ENCODE assay signal across 7 cellular contexts in genomic region chrX:19889582-19890342, GRCh38. TPM values are rescaled to one million over a fixed set of nuclear protein-coding genes. Genes with fewer than 3 reads are reported as not detected.
DNase-seq lines count a peak whose midpoint lies in the region; ATAC-seq, FAIRE-seq and TF ChIP-seq lines count a peak whose summit lies in the region.

No MANE protein-coding gene starts in this region.

- H3K9me3 ChIP-seq in SJSA1 (replicated peaks) (no peaks in the 10 kb centered on the region), mammary epithelial cell (replicated peaks; ENCODE audit: insufficient read depth, low read length) (no peaks in the 10 kb centered on the region)

- H3K4me2 ChIP-seq in mammary epithelial cell (ENCODE audit: insufficient read depth, low read depth, low read length) = no peak overlapping the region

- H3K36me3 Mint-ChIP-seq in stimulated activated effector memory CD8-positive, alpha-beta T cell treated with anti-CD3 and anti-CD28 coated beads, Interleukin-12 subunit alpha, Interleukin-12 subunit beta, amount 100 ng/mL, for 72 hours = peaks cover 16% of the 10 kb centered on the region

- H3K27ac Mint-ChIP-seq in stimulated activated effector memory CD8-positive, alpha-beta T cell treated with anti-CD3 and anti-CD28 coated beads, Interleukin-12 subunit alpha, Interleukin-12 subunit beta, amount 100 ng/mL, for 72 hours = no peak overlapping the region

- H3K36me3 ChIP-seq in SJSA1 (peaks cover 3% of the 10 kb centered on the region; the same call in 1 of the 2 replicates), mammary epithelial cell (ENCODE audit: insufficient read depth, low read length) (no peaks in the 10 kb centered on the region)

- DNase-seq in GM12891 (ENCODE audit: insufficient read length, low spot score) (peak; percentile 18), SJSA1 (ENCODE audit: low read depth in 1 of 2, low spot score in 2 of 2) (peak; percentile 21 to 52), mammary epithelial cell (peak; percentile 76), putamen (ENCODE audit: low spot score) (no peak), posterior cingulate gyrus (no peak)
- peak; percentile 10 to 63 for DNase-seq in stimulated activated effector memory CD8-positive, alpha-beta T cell treated with anti-CD3 and anti-CD28 coated beads, Interleukin-12 subunit alpha, Interleukin-12 subunit beta, amount 100 ng/mL, for 72 hours (ENCODE audit: low spot score in 2 of 2)

- in situ Hi-C loops in mammary epithelial cell (cut with MboI; ENCODE audit: low sequenced_read_pairs in 2 of 2) = loop anchor here (10.0 to 25.0 kb wide), 2 partner anchors 155 to 302 kb away; no protein-coding TSS in a partner anchor

- dilution Hi-C loops in mammary epithelial cell (cut with HindIII; ENCODE audit: low sequenced_read_pairs) = no loop called here

- H3K4me3 Mint-ChIP-seq in stimulated activated effector memory CD8-positive, alpha-beta T cell treated with anti-CD3 and anti-CD28 coated beads, Interleukin-12 subunit alpha, Interleukin-12 subunit beta, amount 100 ng/mL, for 72 hours = no peak overlapping the region

- peak; percentile 42 for ATAC-seq in HG02852 (IDR thresholded peaks at IDR 0.05; ENCODE audit: unreplicated experiment)
- peak; percentile 74 for ATAC-seq in stimulated activated effector memory CD8-positive, alpha-beta T cell treated with anti-CD3 and anti-CD28 coated beads, Interleukin-12 subunit alpha, Interleukin-12 subunit beta, amount 100 ng/mL, for 72 hours

- CTCF ChIA-PET in mammary epithelial cell (lab: Charles Lee; ENCODE audit: low non-redundant PET) = no interaction called here

- no peak for TF ChIP-seq POLR2A in GM12891 (IDR thresholded peaks at IDR 0.05; ENCODE audit: low read depth, low read length)

- WGBS in mammary epithelial cell (ENCODE audit: low coverage, missing lambda C conversion rate) = 54% methylated on average over 5 of the region's 9 CpGs

- peaks cover 17% of the 10 kb centered on the region for H3K4me1 ChIP-seq in SJSA1 (replicated peaks)
- H3K4me1 ChIP-seq in mammary epithelial cell (ENCODE audit: insufficient read depth, low read length) = peaks cover 14% of the 10 kb centered on the region

- peaks cover 3% of the 10 kb centered on the region for H3K79me2 ChIP-seq in mammary epithelial cell (ENCODE audit: insufficient read depth, low read length)

- H2AFZ ChIP-seq in mammary epithelial cell (ENCODE audit: low read depth, low read length) = no peak overlapping the region

- H3K9ac ChIP-seq in mammary epithelial cell (ENCODE audit: insufficient read depth, low read length) = no peak overlapping the region

- peaks cover 16% of the 10 kb centered on the region for H3K4me1 Mint-ChIP-seq in stimulated activated effector memory CD8-positive, alpha-beta T cell treated with anti-CD3 and anti-CD28 coated beads, Interleukin-12 subunit alpha, Interleukin-12 subunit beta, amount 100 ng/mL, for 72 hours

- intact Hi-C loops in mammary epithelial cell (cut with micrococcal nuclease) (no loop called here), posterior cingulate gyrus (cut with DNase I) (loop anchor here (2.0 to 5.0 kb wide), 3 partner anchors 297 to 517 kb away; no protein-coding TSS in a partner anchor)

- peak; percentile 85 for FAIRE-seq in GM12891 (lab: Jason Lieb, UNC)

- H3K27ac ChIP-seq in SJSA1 = no peak overlapping the region
- H3K27ac ChIP-seq in mammary epithelial cell (ENCODE audit: insufficient read depth, low read depth, low read length) = no peak overlapping the region

- H3K4me3 ChIP-seq in SJSA1 (no peak overlapping the region), mammary epithelial cell (replicated peaks in 1 of 3; ENCODE audit: insufficient read depth in 1 of 3, low read depth in 2 of 3, low read length in 3 of 3) (no peak overlapping the region)

- no peaks in the 10 kb centered on the region for H4K20me1 ChIP-seq in mammary epithelial cell (ENCODE audit: insufficient read depth, low read length)

- BruUV-seq in mammary epithelial cell (replicated peaks; lab: Mats Ljungman, UMichigan) = no TSS peak

- H3K27me3 ChIP-seq in SJSA1 (replicated peaks) (no peaks in the 10 kb centered on the region), mammary epithelial cell (ENCODE audit: insufficient read depth, low read length) (no peaks in the 10 kb centered on the region)

- H3K9me3 Mint-ChIP-seq in stimulated activated effector memory CD8-positive, alpha-beta T cell treated with anti-CD3 and anti-CD28 coated beads, Interleukin-12 subunit alpha, Interleukin-12 subunit beta, amount 100 ng/mL, for 72 hours = no peaks in the 10 kb centered on the region

- no peak for TF ChIP-seq CTCF in mammary epithelial cell (conservative IDR thresholded peaks at IDR 0.05 in 1 of 2, IDR thresholded peaks at IDR 0.05 in 1 of 2; ENCODE audit: extremely low read depth in 1 of 2, insufficient read depth in 1 of 2, low read depth in 1 of 2, low read length in 2 of 2)

TF ChIP-seq in GM12891, 5 proteins besides CTCF, POLR2A, EP300 and RAD21:
- TF ChIP-seq SPI1 (IDR thresholded peaks at IDR 0.05; ENCODE audit: low read depth, low read length) = no peak
- no peak for TF ChIP-seq POLR2AphosphoS5 (IDR thresholded peaks at IDR 0.05; ENCODE audit: low read depth, low read length)
- TF ChIP-seq POU2F2 (IDR thresholded peaks at IDR 0.05; ENCODE audit: low read depth, low read length) = no peak
- no peak for TF ChIP-seq PAX5 (IDR thresholded peaks at IDR 0.05; ENCODE audit: insufficient read depth, low read length, severe bottlenecking)
- no peak for TF ChIP-seq TAF1 (IDR thresholded peaks at IDR 0.05; ENCODE audit: low read depth, low read length)

RNA-seq across cellular contexts. Expression of gene SH3KBP1, which starts 2.4 kb away (rescaled TPM):
- polyA plus RNA-seq in GM12891 (2012; ENCODE audit: low read depth, missing spikeins) = 103 TPM
- total RNA-seq in SJSA1 (2014; rRNA removed; shearing (Covaris generic)) = 18.0 and 20.4 TPM in 2 replicates
- total RNA-seq in mammary epithelial cell = 10 to 100 TPM; 16.2 to 56.3 TPM
- 39.8 TPM for polyA plus RNA-seq in mammary epithelial cell
- polyA minus RNA-seq in mammary epithelial cell = 21.9 TPM

Comparison
In these comparisons a context has a peak if more than half of its experiments do, and no peak if none do; other contexts are left out.
1. DNase-seq: peak in GM12891 (single experiment), SJSA1 (2 of 2), mammary epithelial cell (single experiment) and stimulated activated effector memory CD8-positive, alpha-beta T cell treated with anti-CD3 and anti-CD28 coated beads, Interleukin-12 subunit alpha, Interleukin-12 subunit beta, amount 100 ng/mL, for 72 hours (2 of 2); none in putamen (single experiment) and posterior cingulate gyrus (0 of 10).